ENCODE assay signal across 8 cellular contexts in genomic region chr21:8455279-8456128, GRCh38.
DNase-seq lines count a peak whose midpoint lies in the region; ATAC-seq and TF ChIP-seq lines count a peak whose summit lies in the region.
"Not testable (repeated sequence)": the region's sequence is repeated elsewhere in the genome, so short reads cannot be mapped to it uniquely, and the experiment has no call there.

No MANE protein-coding gene starts in this region.

- not testable (repeated sequence) for H3K4me1 Mint-ChIP-seq in CD4-positive, CD25-positive, alpha-beta regulatory T cell; activated naive CD8-positive, alpha-beta T cell treated with anti-CD3 and anti-CD28 coated beads, Interleukin-2, amount 10 ng/mL, durations not matched to agents 7 days and 5 days

- H3K36me3 Mint-ChIP-seq in CD4-positive, CD25-positive, alpha-beta regulatory T cell; activated naive CD8-positive, alpha-beta T cell treated with anti-CD3 and anti-CD28 coated beads, Interleukin-2, amount 10 ng/mL, durations not matched to agents 7 days and 5 days: not testable (repeated sequence)

- H3K27ac Mint-ChIP-seq in CD4-positive, CD25-positive, alpha-beta regulatory T cell; activated naive CD8-positive, alpha-beta T cell treated with anti-CD3 and anti-CD28 coated beads, Interleukin-2, amount 10 ng/mL, durations not matched to agents 7 days and 5 days: not testable (repeated sequence)

- H3K4me2 ChIP-seq in PC-3 (ENCODE audit: low read length) = not testable (repeated sequence)

- H3K27me3 Mint-ChIP-seq in CD4-positive, CD25-positive, alpha-beta regulatory T cell; activated naive CD8-positive, alpha-beta T cell treated with anti-CD3 and anti-CD28 coated beads, Interleukin-2, amount 10 ng/mL, durations not matched to agents 7 days and 5 days: not testable (repeated sequence)

- intact Hi-C loops in PC-3 (cut with micrococcal nuclease); left colon (cut with DNase I, micrococcal nuclease); gastrocnemius medialis (cut with DNase I; ENCODE audit: low total_unique reads): not testable (repeated sequence)

- H3K4me3 ChIP-seq in CD4-positive, CD25-positive, alpha-beta regulatory T cell (ENCODE audit: low read depth, low read length); PC-3 (ENCODE audit: low read length); gastrocnemius medialis: not testable (repeated sequence)

- POLR2A ChIA-PET in PC-3 (lab: Charles Lee; ENCODE audit: unreplicated experiment); activated naive CD8-positive, alpha-beta T cell treated with anti-CD3 and anti-CD28 coated beads, Interleukin-2, amount 10 ng/mL, durations not matched to agents 7 days and 5 days (lab: Charles Lee): not testable (repeated sequence)

- not testable (repeated sequence) for H3K27me3 ChIP-seq in CD4-positive, CD25-positive, alpha-beta regulatory T cell (ENCODE audit: control insufficient read depth, insufficient read depth, low read length); PC-3 (ENCODE audit: low read length); gastrocnemius medialis

- H3K79me2 ChIP-seq in PC-3 (ENCODE audit: low read length) = not testable (repeated sequence)

- not testable (repeated sequence) for H3K36me3 ChIP-seq in CD4-positive, CD25-positive, alpha-beta regulatory T cell (ENCODE audit: control insufficient read depth, insufficient read depth, low read length); PC-3 (ENCODE audit: low read depth, low read length); gastrocnemius medialis

- H3K9me3 ChIP-seq in CD4-positive, CD25-positive, alpha-beta regulatory T cell (ENCODE audit: control insufficient read depth in 2 of 2, low read length in 2 of 2); PC-3 (ENCODE audit: low read length); gastrocnemius medialis: not testable (repeated sequence)

- H3F3A ChIP-seq in PC-3 (ENCODE audit: low read length, unreplicated experiment) = not testable (repeated sequence)

- H3K9me2 ChIP-seq in PC-3 (replicated peaks; ENCODE audit: low read length) = not testable (repeated sequence)

- not testable (repeated sequence) for TF ChIP-seq CTCF in PC-3 (conservative IDR thresholded peaks at IDR 0.05; ENCODE audit: low read depth, low read length); gastrocnemius medialis (IDR thresholded peaks at IDR 0.05 in 4 of 5, conservative IDR thresholded peaks at IDR 0.05 in 1 of 5)

- peak; percentile 48 to 57 for ATAC-seq in CD4-positive, CD25-positive, alpha-beta regulatory T cell (ENCODE audit: low read depth in 2 of 2)
- peak; percentile 44 for ATAC-seq in GM19397 (IDR thresholded peaks at IDR 0.05; ENCODE audit: unreplicated experiment)
- peak; percentile 62 for ATAC-seq in HG02610 (IDR thresholded peaks at IDR 0.05; ENCODE audit: unreplicated experiment)
- ATAC-seq in HG03108 (IDR thresholded peaks at IDR 0.05; ENCODE audit: unreplicated experiment) = peak; percentile 46
- ATAC-seq in PC-3 = peak; percentile 71
- ATAC-seq in activated naive CD8-positive, alpha-beta T cell treated with anti-CD3 and anti-CD28 coated beads, Interleukin-2, amount 10 ng/mL, durations not matched to agents 7 days and 5 days (ENCODE audit: low read depth) = peak; percentile 56
- peak; percentile 61 for ATAC-seq in left colon
- peak; percentile 58 to 82 for ATAC-seq in gastrocnemius medialis

- not testable (repeated sequence) for TF ChIP-seq POLR2A in gastrocnemius medialis (IDR thresholded peaks at IDR 0.05)

- not testable (repeated sequence) for H4K20me1 ChIP-seq in PC-3 (ENCODE audit: low read length)

- not testable (repeated sequence) for H3K9me3 Mint-ChIP-seq in CD4-positive, CD25-positive, alpha-beta regulatory T cell; activated naive CD8-positive, alpha-beta T cell treated with anti-CD3 and anti-CD28 coated beads, Interleukin-2, amount 10 ng/mL, durations not matched to agents 7 days and 5 days

- H3K4me1 ChIP-seq in CD4-positive, CD25-positive, alpha-beta regulatory T cell (ENCODE audit: control insufficient read depth, insufficient read depth, low read length, poor library complexity, severe bottlenecking); PC-3 (ENCODE audit: insufficient read depth, low read length); gastrocnemius medialis: not testable (repeated sequence)

- not testable (repeated sequence) for H3K27ac ChIP-seq in CD4-positive, CD25-positive, alpha-beta regulatory T cell (ENCODE audit: insufficient read depth, low read length, poor library complexity, severe bottlenecking); PC-3 (ENCODE audit: low read length); gastrocnemius medialis

- H3K4me3 Mint-ChIP-seq in CD4-positive, CD25-positive, alpha-beta regulatory T cell; activated naive CD8-positive, alpha-beta T cell treated with anti-CD3 and anti-CD28 coated beads, Interleukin-2, amount 10 ng/mL, durations not matched to agents 7 days and 5 days: not testable (repeated sequence)

- not testable (repeated sequence) for H3K9ac ChIP-seq in PC-3 (ENCODE audit: low read length)

- CTCF ChIA-PET in PC-3 (lab: Charles Lee) = not testable (repeated sequence)

- H2AFZ ChIP-seq in PC-3 (ENCODE audit: low read length) = not testable (repeated sequence)

- DNase-seq in CD4-positive, CD25-positive, alpha-beta regulatory T cell; PC-3; activated naive CD8-positive, alpha-beta T cell treated with anti-CD3 and anti-CD28 coated beads, Interleukin-2, amount 10 ng/mL, durations not matched to agents 7 days and 5 days; left colon; gastrocnemius medialis: not testable (repeated sequence)

- BruUV-seq in PC-3 (replicated peaks; lab: Mats Ljungman, UMichigan) = not testable (repeated sequence)

- in situ Hi-C loops in gastrocnemius medialis (cut with MboI; ENCODE audit: low sequenced_read_pairs in 4 of 4) = not testable (repeated sequence)
